Comparison of ENCODE assay signal across 17 cellular contexts in genomic region chr9:95732803-95733686, GRCh38.
"Had no signal": no experiment of that assay in that cellular context is flagged by ENCODE, and none has a peak within 500 bp of the region (broad histone marks: within the 10 kb centered on the region; RNA-seq: fewer than 3 reads in every experiment).

No MANE protein-coding gene starts in this region.

- H3K4me1 Mint-ChIP-seq: activated CD4-positive, alpha-beta memory T cell treated with anti-CD3 and anti-CD28 coated beads, Interleukin-2, amount 10 ng/mL, durations not matched to agents 7 days and 5 days; activated naive CD4-positive, alpha-beta T cell treated with anti-CD3 and anti-CD28 coated beads, Interleukin-2, amount 10 ng/mL, durations not matched to agents 7 days and 5 days had no signal

- DNase-seq: activated CD4-positive, alpha-beta memory T cell treated with anti-CD3 and anti-CD28 coated beads, Interleukin-2, amount 10 ng/mL, durations not matched to agents 7 days and 5 days; activated CD4-positive, alpha-beta T cell treated with anti-CD3 and anti-CD28 coated beads for 4 hours; activated naive CD4-positive, alpha-beta T cell treated with anti-CD3 and anti-CD28 coated beads, Interleukin-2, amount 10 ng/mL, durations not matched to agents 7 days and 5 days; activated T-cell treated with anti-CD3 and anti-CD28 coated beads, Interleukin-2, amount 50 U/mL, for 24 hours; adrenal gland; kidney glomerular epithelial cell; spleen; stimulated activated CD4-positive, alpha-beta T cell treated with anti-CD3 and anti-CD28 coated beads, Interleukin-1b, Interleukin-23, amount 100 ng/mL, for 48 hours; substantia nigra; T-helper 17 cell; upper lobe of left lung; WERI-Rb-1 had no signal

- H3K36me3 ChIP-seq: adrenal gland, cardiac muscle cell, esophagus muscularis mucosa, right atrium auricular region, spleen, upper lobe of left lung, WERI-Rb-1 had no signal

- H3K27ac Mint-ChIP-seq: activated CD4-positive, alpha-beta memory T cell treated with anti-CD3 and anti-CD28 coated beads, Interleukin-2, amount 10 ng/mL, durations not matched to agents 7 days and 5 days; activated naive CD4-positive, alpha-beta T cell treated with anti-CD3 and anti-CD28 coated beads, Interleukin-2, amount 10 ng/mL, durations not matched to agents 7 days and 5 days; activated T-cell treated with anti-CD3 and anti-CD28 coated beads, Interleukin-2, amount 50 U/mL, for 24 hours; progenitor cell of endocrine pancreas; T-helper 17 cell had no signal

- ATAC-seq: natural killer cell treated with Interleukin-12 subunit alpha and Interleukin-12 subunit beta and Interleukin-15 and Interleukin-18, amount 100 ng/mL, for 72 hours; T-helper 17 cell had no signal

- H3K9me3 Mint-ChIP-seq: natural killer cell treated with Interleukin-12 subunit alpha and Interleukin-12 subunit beta and Interleukin-15 and Interleukin-18, amount 100 ng/mL, for 72 hours had no signal

- H3K4me1 ChIP-seq: right atrium auricular region, spleen had no signal

- H3K4me3 Mint-ChIP-seq: activated CD4-positive, alpha-beta memory T cell treated with anti-CD3 and anti-CD28 coated beads, Interleukin-2, amount 10 ng/mL, durations not matched to agents 7 days and 5 days; activated naive CD4-positive, alpha-beta T cell treated with anti-CD3 and anti-CD28 coated beads, Interleukin-2, amount 10 ng/mL, durations not matched to agents 7 days and 5 days; activated T-cell treated with anti-CD3 and anti-CD28 coated beads, Interleukin-2, amount 50 U/mL, for 24 hours; natural killer cell treated with Interleukin-12 subunit alpha and Interleukin-12 subunit beta and Interleukin-15 and Interleukin-18, amount 100 ng/mL, for 72 hours; T-helper 17 cell had no signal

- H3K4me3 ChIP-seq: adrenal gland, cardiac muscle cell, esophagus muscularis mucosa, right atrium auricular region, spleen, upper lobe of left lung had no signal

- H3K9me3 ChIP-seq: adrenal gland, right atrium auricular region, upper lobe of left lung had no signal
